ENCODE assay signal across 12 cellular contexts in the genomic region with DNA sequence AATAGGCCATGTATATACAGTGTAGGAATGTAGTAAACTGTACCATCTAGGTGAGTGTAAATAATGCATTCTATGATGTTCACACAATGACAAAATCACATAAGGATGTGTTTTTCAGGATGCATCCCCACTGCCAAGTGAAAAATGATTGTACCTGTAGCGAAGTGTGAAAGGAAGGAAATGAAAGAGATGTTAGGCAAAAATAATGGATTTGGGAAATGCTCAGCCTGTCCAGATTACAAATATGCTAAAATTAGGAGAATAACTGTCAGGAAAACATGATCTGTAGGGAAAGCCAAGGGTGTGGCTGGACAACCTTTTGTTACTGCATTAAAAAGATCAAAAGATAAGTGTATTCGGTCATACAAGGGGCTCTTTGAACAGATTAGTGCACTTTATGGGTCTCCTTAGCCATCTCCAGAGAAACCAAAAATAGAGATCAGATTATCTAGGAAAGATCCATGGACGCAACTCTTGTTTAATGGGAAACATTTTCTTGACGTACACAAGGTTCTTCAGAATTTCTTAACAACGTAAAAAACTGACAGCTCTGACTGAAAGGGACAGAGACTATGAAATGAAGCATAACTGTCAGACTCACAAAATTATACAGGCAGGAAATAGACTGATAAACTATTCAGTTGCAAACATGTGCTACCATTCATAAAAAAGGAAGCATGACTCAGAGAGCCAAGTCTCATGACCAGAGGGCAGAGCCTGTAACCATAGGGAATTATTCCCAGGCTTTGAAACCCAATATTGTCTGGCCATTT.
A peak's percentile ranks its signal among the peaks of the same experiment; 100 is the strongest.
DNase-seq lines count a peak whose midpoint lies in the region; ATAC-seq, FAIRE-seq and TF ChIP-seq lines count a peak whose summit lies in the region.
"Had no signal": no experiment of that assay in that cellular context is flagged by ENCODE, and none has a peak within 500 bp of the region (broad histone marks: within the 10 kb centered on the region; RNA-seq: fewer than 3 reads in every experiment).

No MANE protein-coding gene starts in this region.

- H2AFZ ChIP-seq in GM12878 (ENCODE audit: control insufficient read depth, low read depth, low read length) (no peak overlapping the region), H9 (ENCODE audit: low read length) (no peak overlapping the region)

- H3K9me3 Mint-ChIP-seq in stimulated activated memory B cell treated with anti-CD40 and anti-IgM and Interleukin-4, amounts not matched to agents 10 μg/mL and 1 μg/mL and 100 μg/mL, for 72 hours: peaks cover 3% of the 10 kb centered on the region
- H3K9me3 Mint-ChIP-seq in H9: no peaks in the 10 kb centered on the region
- H3K9me3 Mint-ChIP-seq: activated T-cell treated with anti-CD3 and anti-CD28 coated beads, Interleukin-2, amount 50 U/mL, for 24 hours had no signal

- H2AK5ac ChIP-seq in H9 (ENCODE audit: insufficient read length, low read length): no peak overlapping the region

- H2BK5ac ChIP-seq in H9 (ENCODE audit: insufficient read length, low read length): no peak overlapping the region

- DNase-seq in BJ (ENCODE audit: low read depth) (peak; percentile 60), KG1 (lab: John Stamatoyannopoulos, UW) (peak; percentile 18), GM12878 (ENCODE audit: low read depth, low spot score) (no peak), left lobe of liver (ENCODE audit: low spot score) (no peak), SHP77 (lab: John Stamatoyannopoulos, UW) (no peak), NCI-H1092 treated with DMSO at 0.1 percent for 48 hours (lab: John Stamatoyannopoulos, UW) (no peak), H9 (no peak)
- DNase-seq: activated T-cell treated with anti-CD3 and anti-CD28 coated beads, Interleukin-2, amount 50 U/mL, for 24 hours; retina had no signal

- TF ChIP-seq CTCF in BJ (IDR thresholded peaks at IDR 0.05; ENCODE audit: insufficient read depth, low read depth, low read length) (no peak), GM12878 (IDR thresholded peaks at IDR 0.05 in 2 of 3, conservative IDR thresholded peaks at IDR 0.05 in 1 of 3; ENCODE audit: control insufficient read depth in 2 of 3, extremely low read depth in 1 of 3, insufficient read depth in 1 of 3, low read depth in 3 of 3, low read length in 3 of 3) (no peak), H9 (conservative IDR thresholded peaks at IDR 0.05) (no peak)

- FAIRE-seq in GM12878 (lab: Jason Lieb, UNC): no peak

- in situ Hi-C loops in GM12878 (cut with MboI): no loop called here

- no peaks in the 10 kb centered on the region for H3K36me3 Mint-ChIP-seq in stimulated activated memory B cell treated with anti-CD40 and anti-IgM and Interleukin-4, amounts not matched to agents 10 μg/mL and 1 μg/mL and 100 μg/mL, for 72 hours
- no peaks in the 10 kb centered on the region for H3K36me3 Mint-ChIP-seq in H9 (ENCODE audit: insufficient read depth in 1 of 3, low read depth in 3 of 3)

- H2BK15ac ChIP-seq in H9 (ENCODE audit: low read depth, low read length): no peak overlapping the region

- POLR2A ChIA-PET in BJ (lab: Charles Lee): no interaction called here
- POLR2A ChIA-PET in GM12878 (lab: Charles Lee): no interaction called here

- H3K9me3 ChIP-seq in GM12878 (replicated peaks; ENCODE audit: control insufficient read depth, insufficient read depth, low read length): no peaks in the 10 kb centered on the region
- no peaks in the 10 kb centered on the region for H3K9me3 ChIP-seq in H9 (ENCODE audit: control insufficient read depth, low read depth, low read length)

- no peaks in the 10 kb centered on the region for H3K23me2 ChIP-seq in H9 (ENCODE audit: insufficient read length, low read depth, low read length, poor library complexity, severe bottlenecking)

- peak; percentile 45; the same call in 2 of the 3 replicates for ATAC-seq in GM12878
- ATAC-seq in left lobe of liver: peak; percentile 62
- ATAC-seq in stimulated activated memory B cell treated with anti-CD40 and anti-IgM and Interleukin-4, amounts not matched to agents 10 μg/mL and 1 μg/mL and 100 μg/mL, for 72 hours: no peak
- ATAC-seq: Panc1 had no signal

- H3K36me3 ChIP-seq in BJ (ENCODE audit: control insufficient read depth, insufficient read depth, low read length): no peaks in the 10 kb centered on the region
- H3K36me3 ChIP-seq in GM12878 (ENCODE audit: control insufficient read depth in 2 of 2, insufficient read depth in 2 of 2, low read length in 1 of 2): no peaks in the 10 kb centered on the region

- H3K4me3 Mint-ChIP-seq in stimulated activated memory B cell treated with anti-CD40 and anti-IgM and Interleukin-4, amounts not matched to agents 10 μg/mL and 1 μg/mL and 100 μg/mL, for 72 hours: no peak overlapping the region
- no peak overlapping the region for H3K4me3 Mint-ChIP-seq in H9
- H3K4me3 Mint-ChIP-seq: activated T-cell treated with anti-CD3 and anti-CD28 coated beads, Interleukin-2, amount 50 U/mL, for 24 hours; IgD-negative memory B cell had no signal

- no peak overlapping the region for H3K27ac Mint-ChIP-seq in stimulated activated memory B cell treated with anti-CD40 and anti-IgM and Interleukin-4, amounts not matched to agents 10 μg/mL and 1 μg/mL and 100 μg/mL, for 72 hours
- H3K27ac Mint-ChIP-seq in H9: no peak overlapping the region
- H3K27ac Mint-ChIP-seq: activated T-cell treated with anti-CD3 and anti-CD28 coated beads, Interleukin-2, amount 50 U/mL, for 24 hours; IgD-negative memory B cell had no signal

- no peak overlapping the region for H3K9ac ChIP-seq in GM12878 (ENCODE audit: control insufficient read depth, insufficient read depth, low read length)
- no peak overlapping the region for H3K9ac ChIP-seq in H9 (ENCODE audit: extremely low read depth, insufficient read length, low read length)

- H3K4me2 ChIP-seq in GM12878 (ENCODE audit: control insufficient read depth, insufficient read depth) (no peak overlapping the region), H9 (ENCODE audit: insufficient read depth, insufficient read length, low read length) (no peak overlapping the region)

- TF ChIP-seq POLR2A in GM12878 (IDR thresholded peaks at IDR 0.05; ENCODE audit: low read depth, low read length): no peak

- H4K5ac ChIP-seq in H9 (ENCODE audit: insufficient read length, low read depth, low read length): no peak overlapping the region

- H3K18ac ChIP-seq in H9 (ENCODE audit: insufficient read length, low read depth, low read length): no peak overlapping the region

- no peak for TF ChIP-seq RAD21 in GM12878 (IDR thresholded peaks at IDR 0.05; ENCODE audit: insufficient read depth, low read depth, low read length)

- H4K8ac ChIP-seq in H9 (replicated peaks; ENCODE audit: insufficient read length, low read depth, low read length): no peak overlapping the region

- H3K4ac ChIP-seq in H9 (ENCODE audit: low read depth, low read length): no peak overlapping the region

- CTCF ChIA-PET in BJ (lab: Yijun Ruan, JAX): interaction anchor here (1.6 kb wide), 1 partner anchor 9 kb away, joined by 3 read pairs; no protein-coding TSS in a partner anchor
- CTCF ChIA-PET in GM12878 (lab: Yijun Ruan, JAX): interaction anchor here (0.7 to 1.3 kb wide), 2 partner anchors 9 to 11 kb away, joined by 4 read pairs; no protein-coding TSS in a partner anchor

- no peak overlapping the region for H3K56ac ChIP-seq in H9 (ENCODE audit: insufficient read length, low read depth, low read length)

- H3K27me3 Mint-ChIP-seq in stimulated activated memory B cell treated with anti-CD40 and anti-IgM and Interleukin-4, amounts not matched to agents 10 μg/mL and 1 μg/mL and 100 μg/mL, for 72 hours: no peaks in the 10 kb centered on the region
- no peaks in the 10 kb centered on the region for H3K27me3 Mint-ChIP-seq in H9 (ENCODE audit: low read depth)
- H3K27me3 Mint-ChIP-seq: activated T-cell treated with anti-CD3 and anti-CD28 coated beads, Interleukin-2, amount 50 U/mL, for 24 hours; IgD-negative memory B cell had no signal

- RAD21 ChIA-PET in GM12878 (lab: Charles Lee; ENCODE audit: unreplicated experiment): no interaction called here

- H3K23ac ChIP-seq in H9 (ENCODE audit: insufficient read length, low read depth, low read length): no peak overlapping the region

- no peak overlapping the region for H3T11ph ChIP-seq in H9 (ENCODE audit: low read length)

- H2BK120ac ChIP-seq in H9 (ENCODE audit: low read depth, low read length, poor library complexity, severe bottlenecking): no peak overlapping the region

- H3K4me1 ChIP-seq in GM12878 (ENCODE audit: control insufficient read depth, insufficient read depth, low read length) (no peaks in the 10 kb centered on the region), H9 (ENCODE audit: insufficient read depth, low read length) (no peaks in the 10 kb centered on the region)

- no peaks in the 10 kb centered on the region for H3K27me3 ChIP-seq in BJ (ENCODE audit: control insufficient read depth, insufficient read depth, low read length)
- no peaks in the 10 kb centered on the region for H3K27me3 ChIP-seq in GM12878 (replicated peaks in 1 of 2; ENCODE audit: control insufficient read depth in 2 of 2, insufficient read depth in 2 of 2, low read length in 1 of 2)
- H3K27me3 ChIP-seq in H9 (ENCODE audit: insufficient read depth, low read length): no peaks in the 10 kb centered on the region

- no peak overlapping the region for H3K27ac ChIP-seq in GM12878 (ENCODE audit: control insufficient read depth, insufficient read depth)
- H3K27ac ChIP-seq in H9 (ENCODE audit: insufficient read length, low read depth, low read length): no peak overlapping the region

- WGBS in GM12878 (ENCODE audit: insufficient coverage, insufficient replicate concordance, low lambda C conversion rate, missing lambda C conversion rate): 45% methylated on average over 5 of the region's 5 CpGs
- no CpG with 5 or more reads among the region's 5 CpGs for WGBS in H9 (ENCODE audit: extremely low coverage, insufficient read length, low lambda C conversion rate)

- H4K91ac ChIP-seq in H9 (ENCODE audit: insufficient read length, low read depth, low read length): no peak overlapping the region

- no peak overlapping the region for H2BK12ac ChIP-seq in H9 (ENCODE audit: insufficient read length, low read depth, low read length)

- H3K4me1 Mint-ChIP-seq in stimulated activated memory B cell treated with anti-CD40 and anti-IgM and Interleukin-4, amounts not matched to agents 10 μg/mL and 1 μg/mL and 100 μg/mL, for 72 hours: no peaks in the 10 kb centered on the region
- no peaks in the 10 kb centered on the region for H3K4me1 Mint-ChIP-seq in H9
- H3K4me1 Mint-ChIP-seq: IgD-negative memory B cell had no signal

- no peaks in the 10 kb centered on the region for H3K79me1 ChIP-seq in H9 (ENCODE audit: insufficient read depth, low read depth, low read length, poor library complexity, severe bottlenecking)

- intact Hi-C loops in GM12878 (cut with micrococcal nuclease; ENCODE audit: unreplicated experiment): no loop called here

- H3K79me2 ChIP-seq in GM12878 (ENCODE audit: control insufficient read depth, insufficient read depth, low read length): no peaks in the 10 kb centered on the region
- H3K79me2 ChIP-seq in H9 (ENCODE audit: insufficient read depth, low read length): no peaks in the 10 kb centered on the region

- SMC1A ChIA-PET in GM12878 (lab: Charles Lee; ENCODE audit: uncharacterized antibody, unreplicated experiment): interaction anchor here (1.1 kb wide), 1 partner anchor 17 kb away, joined by 3 read pairs; no protein-coding TSS in a partner anchor

- no TSS peak for BruUV-seq in GM12878 (replicated peaks; lab: Mats Ljungman, UMichigan)

- H4K20me1 ChIP-seq in GM12878 (ENCODE audit: control insufficient read depth, insufficient read depth) (no peaks in the 10 kb centered on the region), H9 (ENCODE audit: control insufficient read depth, insufficient read depth, insufficient read length) (no peaks in the 10 kb centered on the region)

- H3K4me3 ChIP-seq in BJ (ENCODE audit: low read depth, low read length): no peak overlapping the region
- H3K4me3 ChIP-seq in GM12878: no peak overlapping the region

- H2BK20ac ChIP-seq in H9 (ENCODE audit: low read depth, low read length, poor library complexity, severe bottlenecking): no peak overlapping the region

- TF ChIP-seq EP300 in GM12878 (IDR thresholded peaks at IDR 0.05; ENCODE audit: borderline replicate concordance in 1 of 2, control insufficient read depth in 1 of 2, low read depth in 2 of 2, low read length in 2 of 2): no peak

- H3K14ac ChIP-seq in H9 (ENCODE audit: insufficient read depth, low read length): no peak overlapping the region

Comparison
In these comparisons a context has a peak if more than half of its experiments do, and no peak if none do; other contexts are left out.
1. DNase-seq: peak in BJ (single experiment) and KG1 (single experiment); none in GM12878 (single experiment), left lobe of liver (single experiment), SHP77 (0 of 2), NCI-H1092 treated with DMSO at 0.1 percent for 48 hours (single experiment) and H9 (single experiment).